17 cellular contexts compared by ENCODE assay signal in genomic region chr17:42898147-42898807, GRCh38. TPM values are rescaled to one million over a fixed set of nuclear protein-coding genes. Genes with fewer than 3 reads are reported as not detected.
DNase-seq lines count a peak whose midpoint lies in the region; ATAC-seq, FAIRE-seq and TF ChIP-seq lines count a peak whose summit lies in the region.
"Had no signal": no experiment of that assay in that cellular context is flagged by ENCODE, and none has a peak within 500 bp of the region (broad histone marks: within the 10 kb centered on the region; RNA-seq: fewer than 3 reads in every experiment).

No MANE protein-coding gene starts in this region.

- intact Hi-C loops in body of pancreas (cut with DNase I) = no loop called here
- intact Hi-C loops in pancreas (cut with DNase I) = no loop called here

- H3K27ac ChIP-seq in body of pancreas (peak overlapping the region; percentile 65 to 94 (median 86)), pancreas (peak overlapping the region in 3 of 4 donors; percentile 38 to 96 (median 89))
- H3K27ac ChIP-seq: A549, C4-2B had no signal

- WGBS in body of pancreas, 2 donors = 65 to 90% methylated on average over 2 to 7 of the region's 7 CpGs
- WGBS in pancreas, 2 donors = 59 to 63% methylated on average over 7 of the region's 7 CpGs

- TF ChIP-seq CTCF in body of pancreas (IDR thresholded peaks at IDR 0.05) (no peak), pancreas (IDR thresholded peaks at IDR 0.05) (no peak)

- H3K27me3 ChIP-seq in body of pancreas = no peaks in the 10 kb centered on the region
- no peaks in the 10 kb centered on the region for H3K27me3 ChIP-seq in pancreas
- H3K27me3 ChIP-seq in MG63 = peaks cover 5% of the 10 kb centered on the region; the same call in 1 of the 2 replicates

- DNase-seq in body of pancreas = peak in 3 of 4 donors; percentile 40 to 50 (median 42)
- DNase-seq in kidney tubule cell (ENCODE audit: low spot score) = peak; percentile 23
- peak in 1 of 6 donors; percentile 42 for DNase-seq in pancreas
- no peak for DNase-seq in iPS-NIHi7 (ENCODE audit: extremely low spot score)
- no peak for DNase-seq in MG63
- DNase-seq: BE2C; CD8-positive, alpha-beta T cell; COR-L47; DND-41; GDM1 had no signal

- peak in 2 of 3 donors; percentile 39 to 42 for TF ChIP-seq POLR2A in body of pancreas (IDR thresholded peaks at IDR 0.05)

- H3K9me3 ChIP-seq in body of pancreas = no peaks in the 10 kb centered on the region
- H3K9me3 ChIP-seq in pancreas = no peaks in the 10 kb centered on the region
- no peaks in the 10 kb centered on the region for H3K9me3 ChIP-seq in MG63
- H3K9me3 ChIP-seq: A549, BE2C, HAP-1 had no signal

- H3K4me3 ChIP-seq in body of pancreas (no peak overlapping the region), pancreas (peak overlapping the region in 1 of 4 donors; percentile 19), MG63 (no peak overlapping the region)
- H3K4me3 ChIP-seq: A549, HAP-1 had no signal

- no peaks in the 10 kb centered on the region for H3K36me3 ChIP-seq in body of pancreas (replicated peaks in 1 of 2; ENCODE audit: insufficient read depth in 1 of 2, low read depth in 2 of 2)
- no peaks in the 10 kb centered on the region for H3K36me3 ChIP-seq in pancreas
- H3K36me3 ChIP-seq in MG63 = no peaks in the 10 kb centered on the region
- H3K36me3 ChIP-seq: BE2C, HAP-1 had no signal

- H3K4me1 ChIP-seq in body of pancreas = peaks cover 58% of the 10 kb centered on the region
- H3K4me1 ChIP-seq in pancreas = peaks cover 26 to 31% (median 27%) of the 10 kb centered on the region in 3 donors
- H3K4me1 ChIP-seq: BE2C, HAP-1 had no signal

- ATAC-seq in body of pancreas (peak; percentile 22), pancreas (no peak), GM18502 (IDR thresholded peaks at IDR 0.05; ENCODE audit: poor library complexity, unreplicated experiment) (no peak)
- ATAC-seq: A549; CD8-positive, alpha-beta T cell had no signal

- no peak for FAIRE-seq in pancreas (lab: Jason Lieb, UNC)
- FAIRE-seq: A549, H1 had no signal

RNA-seq across cellular contexts. Expression of gene G6PC1, which starts 2.3 kb away (rescaled TPM):
- 1 to 10 TPM in 1 of 2 donors, not detected in 1; 2.6 TPM for total RNA-seq in body of pancreas
- under 1 TPM in 4 of 6 donors, not detected in 2; 0.17 to 0.72 (median 0.23) TPM for total RNA-seq in pancreas
- polyA plus RNA-seq in pancreas = under 1 TPM; 0.08 to 0.42 TPM
- not detected in 2 replicates for total RNA-seq in MG63 (2014; rRNA removed; shearing (Covaris generic); ENCODE audit: low replicate concordance)
- total RNA-seq: CD8-positive, alpha-beta T cell; H1; HT1080 had no signal
- polyA plus RNA-seq: A549, AG04450 had no signal

RNA-seq across cellular contexts. Expression of gene AOC3, which starts 47.3 kb away (rescaled TPM):
- total RNA-seq in body of pancreas (10 to 100 TPM in 1 of 2 donors, 1 to 10 TPM in 1; 6.5 to 55.7 TPM), pancreas (1 to 10 TPM; 1.9 to 9.5 (median 5.8) TPM)
- 10 to 100 TPM in 1 of 2 donors, 1 to 10 TPM in 1; 6.2 to 11.3 TPM for polyA plus RNA-seq in pancreas
- total RNA-seq in MG63 (2014; rRNA removed; shearing (Covaris generic); ENCODE audit: low replicate concordance) = 0.10 and 0.86 TPM in 2 replicates

RNA-seq across cellular contexts. Expression of gene AOC2, which starts 53.9 kb away (rescaled TPM):
- total RNA-seq in body of pancreas (1 to 10 TPM; 1.0 to 3.0 TPM), pancreas (1 to 10 TPM in 1 of 6 donors, under 1 TPM in 5; 0.37 to 1.7 (median 0.56) TPM)
- polyA plus RNA-seq in pancreas = under 1 TPM; 0.77 to 0.87 TPM
- 0.36 TPM in 1 of 2 replicates, not detected in the other for total RNA-seq in MG63 (2014; rRNA removed; shearing (Covaris generic); ENCODE audit: low replicate concordance)

Comparison
In these comparisons a context has a peak if more than half of its experiments do, and no peak if none do; other contexts are left out.
1. DNase-seq: peak in body of pancreas (3 of 4) and kidney tubule cell (single experiment); none in iPS-NIHi7 (single experiment) and MG63 (single experiment).